In genomic region chr12:131728720-131729119, GRCh38 we compare ENCODE assay signal across 19 cellular contexts. TPM values are rescaled to one million over a fixed set of nuclear protein-coding genes. Genes with fewer than 3 reads are reported as not detected.
A peak's percentile ranks its signal among the peaks of the same experiment; 100 is the strongest.
DNase-seq lines count a peak whose midpoint lies in the region; ATAC-seq, FAIRE-seq and TF ChIP-seq lines count a peak whose summit lies in the region.
"Had no signal": no experiment of that assay in that cellular context is flagged by ENCODE, and none has a peak within 500 bp of the region (broad histone marks: within the 10 kb centered on the region; RNA-seq: fewer than 3 reads in every experiment).

No MANE protein-coding gene starts in this region.

- whole genome bisulfite sequencing in HUES64, result 88% methylated on average over 8 of the region's 8 CpGs
- no CpG with 5 or more reads among the region's 8 CpGs for WGBS in iPS DF 6.9 (ENCODE audit: insufficient coverage, insufficient read length)
- no CpG with 5 or more reads among the region's 8 CpGs for WGBS in neuronal stem cell (ENCODE audit: extremely low coverage in 2 of 2, insufficient read length in 2 of 2, insufficient replicate concordance in 1 of 2), 2 donors

- H3K23ac ChIP-seq in neuronal stem cell (ENCODE audit: low read depth, low read length, poor library complexity), result no peak overlapping the region

- H2BK12ac ChIP-seq in neuronal stem cell (ENCODE audit: low read length), result no peak overlapping the region

- H3K36me3 ChIP-seq in H7 (replicated peaks; ENCODE audit: control insufficient read depth, insufficient read depth, low read length), result peaks cover 40% of the 10 kb centered on the region
- H3K36me3 ChIP-seq in HUES64 (ENCODE audit: insufficient read depth, low read length), result peaks cover 83% of the 10 kb centered on the region
- peaks cover 26% of the 10 kb centered on the region for H3K36me3 ChIP-seq in iPS DF 6.9 (ENCODE audit: control insufficient read depth, insufficient read depth, low read length)
- H3K36me3 ChIP-seq in neuronal stem cell (replicated peaks in 1 of 2; ENCODE audit: control insufficient read depth in 2 of 2, insufficient read depth in 2 of 2, low read length in 2 of 2), result peaks cover 53 to 98% of the 10 kb centered on the region in 2 donors

- H3K4me2 ChIP-seq in neuronal stem cell (ENCODE audit: insufficient read depth, low read length, poor library complexity, severe bottlenecking), result no peak overlapping the region
- H3K4me2 ChIP-seq: BLaER1 had no signal

- H3K18ac ChIP-seq in neuronal stem cell (ENCODE audit: low read length), result no peak overlapping the region

- H2AK5ac ChIP-seq in neuronal stem cell (ENCODE audit: low read depth, low read length), result no peak overlapping the region

- no peaks in the 10 kb centered on the region for H3K9me3 Mint-ChIP-seq in activated T-cell treated with anti-CD3 and anti-CD28 coated beads, Interleukin-2, amount 50 U/mL, for 4 hours
- H3K9me3 Mint-ChIP-seq: CD14-positive monocyte; CD4-positive, alpha-beta memory T cell; IgD-negative memory B cell had no signal

- H4K8ac ChIP-seq in neuronal stem cell (ENCODE audit: low read depth, low read length), result no peak overlapping the region

- H2BK15ac ChIP-seq in neuronal stem cell (ENCODE audit: low read length), result no peak overlapping the region

- no peaks in the 10 kb centered on the region for H3K27me3 ChIP-seq in H7 (ENCODE audit: control insufficient read depth, insufficient read depth, low read length)
- no peaks in the 10 kb centered on the region for H3K27me3 ChIP-seq in HUES64 (ENCODE audit: insufficient read depth, low read length)
- H3K27me3 ChIP-seq in iPS DF 6.9 (ENCODE audit: control insufficient read depth, insufficient read depth, low read length), result no peaks in the 10 kb centered on the region
- H3K27me3 ChIP-seq in neuronal stem cell (ENCODE audit: control insufficient read depth in 3 of 3, insufficient read depth in 3 of 3, low read depth in 1 of 3, low read length in 3 of 3), result no peaks in the 10 kb centered on the region
- H3K27me3 ChIP-seq: BLaER1 had no signal

- H3K27me3 Mint-ChIP-seq in activated T-cell treated with anti-CD3 and anti-CD28 coated beads, Interleukin-2, amount 50 U/mL, for 4 hours (ENCODE audit: low read depth), result no peaks in the 10 kb centered on the region
- H3K27me3 Mint-ChIP-seq: CD4-positive, alpha-beta memory T cell; IgD-negative memory B cell had no signal

- DNase-seq in H7 (peak; percentile 5), iPS DF 6.9 (ENCODE audit: low read depth, low spot score) (no peak), neuronal stem cell (ENCODE audit: low spot score) (no peak), NCI-H1436 treated with DMSO at 0.1 percent for 48 hours (lab: John Stamatoyannopoulos, UW) (no peak), GM12891 (ENCODE audit: insufficient read length, low spot score) (no peak)
- no peak for DNase-seq in activated T-cell treated with anti-CD3 and anti-CD28 coated beads, Interleukin-2, amount 50 U/mL, for 4 hours
- DNase-seq: 8988T; CD4-positive, alpha-beta memory T cell; DMS153; DMS79; GDM1; KBM-7 had no signal

- H3K14ac ChIP-seq in neuronal stem cell (ENCODE audit: low read length), result no peak overlapping the region

- ATAC-seq in activated T-cell treated with anti-CD3 and anti-CD28 coated beads, Interleukin-2, amount 50 U/mL, for 4 hours, result no peak
- ATAC-seq: HCT116, HepG2 had no signal

- peaks cover 5% of the 10 kb centered on the region for H3K79me1 ChIP-seq in neuronal stem cell (ENCODE audit: low read depth, low read length)

- peaks cover 40% of the 10 kb centered on the region for H3K36me3 Mint-ChIP-seq in activated T-cell treated with anti-CD3 and anti-CD28 coated beads, Interleukin-2, amount 50 U/mL, for 4 hours (ENCODE audit: insufficient read depth)
- H3K36me3 Mint-ChIP-seq: IgD-negative memory B cell had no signal

- no peak overlapping the region for H3K9ac ChIP-seq in HUES64 (ENCODE audit: low read depth, low read length)
- no peak overlapping the region for H3K9ac ChIP-seq in neuronal stem cell (ENCODE audit: low read depth, low read length, poor library complexity)
- H3K9ac ChIP-seq: BLaER1 had no signal

- H3K27ac ChIP-seq in HUES64 (ENCODE audit: low read depth, low read length), result peak overlapping the region; percentile 66; the same call in 1 of the 2 replicates
- peak overlapping the region; percentile 93 for H3K27ac ChIP-seq in iPS DF 6.9 (ENCODE audit: low read length)
- H3K27ac ChIP-seq in neuronal stem cell (replicated peaks; ENCODE audit: low read length), result peak overlapping the region; percentile 9
- H3K27ac ChIP-seq: BLaER1, HL-60 had no signal

- no peak overlapping the region for H3K4me3 Mint-ChIP-seq in activated T-cell treated with anti-CD3 and anti-CD28 coated beads, Interleukin-2, amount 50 U/mL, for 4 hours
- H3K4me3 Mint-ChIP-seq: CD14-positive monocyte; CD4-positive, alpha-beta memory T cell; IgD-negative memory B cell had no signal

- no peak overlapping the region for H4K91ac ChIP-seq in neuronal stem cell (ENCODE audit: low read depth, low read length, poor library complexity)

- no peaks in the 10 kb centered on the region for H3K4me1 Mint-ChIP-seq in activated T-cell treated with anti-CD3 and anti-CD28 coated beads, Interleukin-2, amount 50 U/mL, for 4 hours (ENCODE audit: low read depth)
- H3K4me1 Mint-ChIP-seq: CD14-positive monocyte, IgD-negative memory B cell had no signal

- H2BK5ac ChIP-seq in neuronal stem cell (ENCODE audit: low read length), result no peak overlapping the region

- H3K9me3 ChIP-seq in HUES64 (ENCODE audit: insufficient read depth, low read depth, low read length) (no peaks in the 10 kb centered on the region), iPS DF 6.9 (ENCODE audit: control insufficient read depth, insufficient read depth, low read length) (no peaks in the 10 kb centered on the region), neuronal stem cell (replicated peaks in 1 of 2; ENCODE audit: control insufficient read depth in 2 of 2, insufficient read depth in 1 of 2, low read depth in 1 of 2, low read length in 2 of 2) (no peaks in the 10 kb centered on the region)
- H3K9me3 ChIP-seq: BLaER1 had no signal

- H3K4me1 ChIP-seq in HUES64 (ENCODE audit: insufficient read depth, low read length) (peaks cover 32% of the 10 kb centered on the region), iPS DF 6.9 (ENCODE audit: control insufficient read depth, insufficient read depth, low read length) (peaks cover 4% of the 10 kb centered on the region; the same call in 1 of the 2 replicates), neuronal stem cell (ENCODE audit: control insufficient read depth in 2 of 2, insufficient read depth in 1 of 2, low read depth in 1 of 2, low read length in 2 of 2) (peaks cover 0 to 2% of the 10 kb centered on the region in 2 donors)
- H3K4me1 ChIP-seq: BLaER1 had no signal

- no peak overlapping the region for H2BK120ac ChIP-seq in neuronal stem cell (ENCODE audit: low read depth, low read length)

- no peak overlapping the region for H3K4me3 ChIP-seq in H7 (ENCODE audit: insufficient read depth, low read depth, low read length)
- H3K4me3 ChIP-seq in HUES64 (ENCODE audit: low read length), result no peak overlapping the region
- no peak overlapping the region for H3K4me3 ChIP-seq in iPS DF 6.9 (ENCODE audit: low read length)
- H3K4me3 ChIP-seq in neuronal stem cell (ENCODE audit: low read length in 2 of 2), result no peak overlapping the region
- H3K4me3 ChIP-seq: BLaER1 had no signal

- no peak for TF ChIP-seq POLR2A in GM12891 (IDR thresholded peaks at IDR 0.05; ENCODE audit: low read depth, low read length)

- FAIRE-seq in GM12891 (lab: Jason Lieb, UNC), result no peak
- FAIRE-seq: HepG2 had no signal

- H3K4ac ChIP-seq in neuronal stem cell (ENCODE audit: low read length), result no peak overlapping the region

- H2AFZ ChIP-seq in neuronal stem cell (ENCODE audit: low read length), result no peak overlapping the region

TF ChIP-seq in GM12891, 5 proteins besides CTCF, POLR2A, EP300 and RAD21:
- TF ChIP-seq SPI1 (IDR thresholded peaks at IDR 0.05; ENCODE audit: low read depth, low read length) (no peak), TAF1 (IDR thresholded peaks at IDR 0.05; ENCODE audit: low read depth, low read length) (no peak), POLR2AphosphoS5 (IDR thresholded peaks at IDR 0.05; ENCODE audit: low read depth, low read length) (no peak)

RNA-seq across cellular contexts. Expression of gene SFSWAP, which starts 17.8 kb away (rescaled TPM):
- 33.4 and 43.2 TPM in 2 replicates for total RNA-seq in H7 (2014; rRNA removed; shearing (Covaris generic))
- 28.8 TPM for polyA plus RNA-seq in HUES64 (2013, experiment 1 of 2)
- 30.1 TPM for polyA plus RNA-seq in HUES64 (2013, experiment 2 of 2)
- polyA plus RNA-seq in neuronal stem cell (2013, experiment 1 of 2), result 48.1 TPM
- 50.5 TPM for polyA plus RNA-seq in neuronal stem cell (2013, experiment 2 of 2)
- 21.1 TPM for polyA plus RNA-seq in GM12891 (2012; ENCODE audit: low read depth, missing spikeins)
- total RNA-seq in activated T-cell treated with anti-CD3 and anti-CD28 coated beads, Interleukin-2, amount 50 U/mL, for 4 hours, result 10 to 100 TPM; 72.4 to 77.8 (median 76.7) TPM

Comparison
In these comparisons a context has a peak if more than half of its experiments do, and no peak if none do; other contexts are left out.
1. H3K27ac ChIP-seq: peak in every context shown above with its lines; median percentile 93 in iPS DF 6.9; 66 in HUES64; 9 in neuronal stem cell.